Comparison of ENCODE assay signal across 25 cellular contexts in genomic region chr4:172061204-172061603, GRCh38.
DNase-seq lines count a peak whose midpoint lies in the region; ATAC-seq lines count a peak whose summit lies in the region.
"Had no signal": no experiment of that assay in that cellular context is flagged by ENCODE, and none has a peak within 500 bp of the region (broad histone marks: within the 10 kb centered on the region; RNA-seq: fewer than 3 reads in every experiment).

No MANE protein-coding gene starts in this region.

- ATAC-seq in GM18502 (IDR thresholded peaks at IDR 0.05; ENCODE audit: poor library complexity, unreplicated experiment) (peak; percentile 84), GM19452 (IDR thresholded peaks at IDR 0.05; ENCODE audit: unreplicated experiment) (peak; percentile 53), HG02623 (IDR thresholded peaks at IDR 0.05; ENCODE audit: unreplicated experiment) (peak; percentile 63), HG03520 (IDR thresholded peaks at IDR 0.05; ENCODE audit: unreplicated experiment) (peak; percentile 83)
- no peak for ATAC-seq in stimulated activated naive CD8-positive, alpha-beta T cell treated with anti-CD3 and anti-CD28 coated beads, Interleukin-15, Interleukin-2, amounts not matched to agents 100 U/mL and 50 U/mL, for 24 hours
- ATAC-seq: activated CD8-positive, alpha-beta T cell treated with anti-CD3 and anti-CD28 coated beads for 36 hours; activated naive CD4-positive, alpha-beta T cell treated with anti-CD3 and anti-CD28 coated beads, Interleukin-2, amount 50 U/mL, for 72 hours; body of pancreas; naive thymus-derived CD8-positive, alpha-beta T cell; right lobe of liver; upper lobe of right lung had no signal

- H3K9me3 Mint-ChIP-seq in activated naive CD4-positive, alpha-beta T cell treated with anti-CD3 and anti-CD28 coated beads for 36 hours: peaks cover 1% of the 10 kb centered on the region
- H3K9me3 Mint-ChIP-seq in activated CD4-positive, alpha-beta T cell treated with anti-CD3 and anti-CD28 coated beads, Interleukin-2, amount 10 ng/mL, durations not matched to agents 24 days and 14 days: no peaks in the 10 kb centered on the region
- H3K9me3 Mint-ChIP-seq: stimulated activated naive CD8-positive, alpha-beta T cell treated with anti-CD3 and anti-CD28 coated beads, Interleukin-15, Interleukin-2, amounts not matched to agents 100 ng/mL and 50 ng/mL, for 24 hours had no signal

- intact Hi-C loops in activated naive CD4-positive, alpha-beta T cell treated with anti-CD3 and anti-CD28 coated beads for 36 hours (cut with micrococcal nuclease): no loop called here
- intact Hi-C loops in activated CD4-positive, alpha-beta T cell treated with anti-CD3 and anti-CD28 coated beads, Interleukin-2, amount 10 ng/mL, durations not matched to agents 24 days and 14 days (cut with micrococcal nuclease): no loop called here

- H3K27me3 Mint-ChIP-seq in activated naive CD4-positive, alpha-beta T cell treated with anti-CD3 and anti-CD28 coated beads for 36 hours (ENCODE audit: low read depth): no peaks in the 10 kb centered on the region
- H3K27me3 Mint-ChIP-seq in activated CD4-positive, alpha-beta T cell treated with anti-CD3 and anti-CD28 coated beads, Interleukin-2, amount 10 ng/mL, durations not matched to agents 24 days and 14 days: no peaks in the 10 kb centered on the region
- H3K27me3 Mint-ChIP-seq: activated CD8-positive, alpha-beta T cell treated with anti-CD3 and anti-CD28 coated beads for 36 hours; CD4-positive, alpha-beta T cell; naive thymus-derived CD8-positive, alpha-beta T cell; stimulated activated naive CD8-positive, alpha-beta T cell treated with anti-CD3 and anti-CD28 coated beads, Interleukin-15, Interleukin-2, amounts not matched to agents 100 ng/mL and 50 ng/mL, for 24 hours had no signal

- no peak overlapping the region for H3K27ac Mint-ChIP-seq in activated naive CD4-positive, alpha-beta T cell treated with anti-CD3 and anti-CD28 coated beads for 36 hours
- H3K27ac Mint-ChIP-seq in activated CD4-positive, alpha-beta T cell treated with anti-CD3 and anti-CD28 coated beads, Interleukin-2, amount 10 ng/mL, durations not matched to agents 24 days and 14 days: no peak overlapping the region
- H3K27ac Mint-ChIP-seq: activated CD8-positive, alpha-beta T cell treated with anti-CD3 and anti-CD28 coated beads for 36 hours; activated naive CD4-positive, alpha-beta T cell treated with anti-CD3 and anti-CD28 coated beads, Interleukin-2, amount 50 U/mL, for 72 hours; CD4-positive, alpha-beta T cell; naive thymus-derived CD8-positive, alpha-beta T cell; stimulated activated naive CD8-positive, alpha-beta T cell treated with anti-CD3 and anti-CD28 coated beads, Interleukin-15, Interleukin-2, amounts not matched to agents 100 ng/mL and 50 ng/mL, for 24 hours had no signal

- CTCF ChIA-PET in activated naive CD4-positive, alpha-beta T cell treated with anti-CD3 and anti-CD28 coated beads for 36 hours (lab: Charles Lee): no interaction called here

- H3K4me3 Mint-ChIP-seq in activated naive CD4-positive, alpha-beta T cell treated with anti-CD3 and anti-CD28 coated beads for 36 hours: no peak overlapping the region
- no peak overlapping the region for H3K4me3 Mint-ChIP-seq in activated CD4-positive, alpha-beta T cell treated with anti-CD3 and anti-CD28 coated beads, Interleukin-2, amount 10 ng/mL, durations not matched to agents 24 days and 14 days
- H3K4me3 Mint-ChIP-seq: activated CD8-positive, alpha-beta T cell treated with anti-CD3 and anti-CD28 coated beads for 36 hours; CD4-positive, alpha-beta T cell; naive thymus-derived CD8-positive, alpha-beta T cell; stimulated activated naive CD8-positive, alpha-beta T cell treated with anti-CD3 and anti-CD28 coated beads, Interleukin-15, Interleukin-2, amounts not matched to agents 100 ng/mL and 50 ng/mL, for 24 hours had no signal

- DNase-seq in activated naive CD4-positive, alpha-beta T cell treated with anti-CD3 and anti-CD28 coated beads for 36 hours: no peak
- no peak for DNase-seq in HUDEP-2 (lab: John Stamatoyannopoulos, UW; ENCODE audit: unreplicated experiment in 76 of 76)
- DNase-seq in stimulated activated naive CD8-positive, alpha-beta T cell treated with anti-CD3 and anti-CD28 coated beads, Interleukin-15, Interleukin-2, amounts not matched to agents 100 U/mL and 50 U/mL, for 24 hours: no peak
- DNase-seq in activated CD4-positive, alpha-beta T cell treated with anti-CD3 and anti-CD28 coated beads, Interleukin-2, amount 10 ng/mL, durations not matched to agents 24 days and 14 days: no peak
- DNase-seq: ACHN; activated CD8-positive, alpha-beta T cell treated with anti-CD3 and anti-CD28 coated beads for 36 hours; activated T-cell treated with anti-CD3 and anti-CD28 coated beads, Interleukin-2, amount 50 U/mL, for 48 hours; body of pancreas; CD4-positive, alpha-beta T cell; colonic mucosa; DMS53; HCEC 1CT; hippocampal formation; naive thymus-derived CD8-positive, alpha-beta T cell; NCI-H2029; NCI-H510A treated with DMSO at 0.1 percent for 48 hours; ovary; right lobe of liver; upper lobe of right lung had no signal

- no peaks in the 10 kb centered on the region for H3K4me1 Mint-ChIP-seq in activated naive CD4-positive, alpha-beta T cell treated with anti-CD3 and anti-CD28 coated beads for 36 hours (ENCODE audit: low read depth)
- H3K4me1 Mint-ChIP-seq in activated CD4-positive, alpha-beta T cell treated with anti-CD3 and anti-CD28 coated beads, Interleukin-2, amount 10 ng/mL, durations not matched to agents 24 days and 14 days: no peaks in the 10 kb centered on the region
- H3K4me1 Mint-ChIP-seq: naive thymus-derived CD8-positive, alpha-beta T cell had no signal

- H3K36me3 Mint-ChIP-seq in activated naive CD4-positive, alpha-beta T cell treated with anti-CD3 and anti-CD28 coated beads for 36 hours (ENCODE audit: low read depth): no peaks in the 10 kb centered on the region
- H3K36me3 Mint-ChIP-seq in activated CD4-positive, alpha-beta T cell treated with anti-CD3 and anti-CD28 coated beads, Interleukin-2, amount 10 ng/mL, durations not matched to agents 24 days and 14 days (ENCODE audit: low read depth): no peaks in the 10 kb centered on the region
- H3K36me3 Mint-ChIP-seq: activated naive CD4-positive, alpha-beta T cell treated with anti-CD3 and anti-CD28 coated beads, Interleukin-2, amount 50 U/mL, for 72 hours; naive thymus-derived CD8-positive, alpha-beta T cell had no signal
